ENCODE assay signal across 14 cellular contexts in genomic region chr21:41630249-41630648, GRCh38.
DNase-seq lines count a peak whose midpoint lies in the region; ATAC-seq and TF ChIP-seq lines count a peak whose summit lies in the region.
"Had no signal": no experiment of that assay in that cellular context is flagged by ENCODE, and none has a peak within 500 bp of the region (broad histone marks: within the 10 kb centered on the region; RNA-seq: fewer than 3 reads in every experiment).

No MANE protein-coding gene starts in this region.

- 94% methylated on average over 14 of the region's 14 CpGs for WGBS in right cardiac atrium
- 7% methylated on average over 14 of the region's 14 CpGs for WGBS in SK-N-SH (ENCODE audit: low lambda C conversion rate)

- H3K9me2 ChIP-seq in SK-N-SH: no peaks in the 10 kb centered on the region

- intact Hi-C loops in cardiac septum (cut with DNase I): no loop called here
- intact Hi-C loops in right cardiac atrium (cut with DNase I): loop anchor here in 1 of 4 donors (5.0 kb wide), 1 partner anchor 47 kb away; no protein-coding TSS in a partner anchor

- H3K4me1 ChIP-seq in right cardiac atrium (ENCODE audit: control insufficient read depth, insufficient read depth, low read length) (no peaks in the 10 kb centered on the region), SK-N-SH (ENCODE audit: control insufficient read depth in 1 of 2, insufficient read depth in 2 of 2, low read depth in 1 of 2, low read length in 1 of 2) (peaks cover 0 to 18% of the 10 kb centered on the region in 2 experiments; a peak in 1 of 4 replicates)
- H3K4me1 ChIP-seq: right atrium auricular region had no signal

- CTCF ChIA-PET in SK-N-SH (lab: Yijun Ruan, JAX): interaction anchor here (1.2 kb wide), 1 partner anchor 347 kb away, joined by 3 read pairs; no protein-coding TSS in a partner anchor

- no peaks in the 10 kb centered on the region for H4K20me1 ChIP-seq in SK-N-SH (ENCODE audit: insufficient read depth)

- 0 out of 2 replicates have a peak overlapping the region, but pooled peaks have one; percentile 29 for H2AFZ ChIP-seq in SK-N-SH (ENCODE audit: low read depth)

- H3K4me3 Mint-ChIP-seq in stimulated activated memory B cell treated with anti-CD40 and anti-IgM and Interleukin-4, amounts not matched to agents 10 μg/mL and 1 μg/mL and 100 μg/mL, for 72 hours: no peak overlapping the region
- H3K4me3 Mint-ChIP-seq: activated CD8-positive, alpha-beta T cell treated with anti-CD3 and anti-CD28 coated beads for 36 hours; B cell had no signal

- TF ChIP-seq CTCF in SK-N-SH (IDR thresholded peaks at IDR 0.05): no peak
- TF ChIP-seq CTCF in foreskin fibroblast (IDR thresholded peaks at IDR 0.05; ENCODE audit: low read depth, low read length): no peak

- peaks cover 50% of the 10 kb centered on the region for H3K27me3 Mint-ChIP-seq in stimulated activated memory B cell treated with anti-CD40 and anti-IgM and Interleukin-4, amounts not matched to agents 10 μg/mL and 1 μg/mL and 100 μg/mL, for 72 hours

- H3K9ac ChIP-seq in SK-N-SH: peak overlapping the region; percentile 43; the same call in 1 of the 2 replicates

- TF ChIP-seq EP300 in SK-N-SH (IDR thresholded peaks at IDR 0.05; ENCODE audit: borderline replicate concordance in 1 of 2, low read depth in 1 of 2, low read length in 1 of 2): peak; percentile 49 to 97; a peak in 2 of 4 replicates

- H3K9me3 ChIP-seq in right cardiac atrium (ENCODE audit: control insufficient read depth, low read length) (no peaks in the 10 kb centered on the region), SK-N-SH (no peaks in the 10 kb centered on the region)

- POLR2A ChIA-PET in SK-N-SH (lab: Yijun Ruan, JAX): no interaction called here

- no peak overlapping the region for H3K27ac Mint-ChIP-seq in stimulated activated memory B cell treated with anti-CD40 and anti-IgM and Interleukin-4, amounts not matched to agents 10 μg/mL and 1 μg/mL and 100 μg/mL, for 72 hours
- H3K27ac Mint-ChIP-seq: activated CD8-positive, alpha-beta T cell treated with anti-CD3 and anti-CD28 coated beads for 36 hours; B cell had no signal

- TF ChIP-seq RAD21 in SK-N-SH (IDR thresholded peaks at IDR 0.05; ENCODE audit: low read length): no peak

- H3K4me3 ChIP-seq in right cardiac atrium (ENCODE audit: low read length) (no peak overlapping the region), SK-N-SH (ENCODE audit: low read depth in 2 of 2, low read length in 1 of 2) (no peak overlapping the region), foreskin fibroblast (ENCODE audit: low read depth in 1 of 2, low read length in 2 of 2) (no peak overlapping the region)
- H3K4me3 ChIP-seq: right atrium auricular region had no signal

- no peaks in the 10 kb centered on the region for H3K27me3 ChIP-seq in right cardiac atrium (ENCODE audit: control insufficient read depth, insufficient read depth)
- H3K27me3 ChIP-seq in SK-N-SH (ENCODE audit: insufficient read depth): no peaks in the 10 kb centered on the region
- H3K27me3 ChIP-seq: right atrium auricular region had no signal

- ATAC-seq in right cardiac atrium: no peak
- ATAC-seq in stimulated activated memory B cell treated with anti-CD40 and anti-IgM and Interleukin-4, amounts not matched to agents 10 μg/mL and 1 μg/mL and 100 μg/mL, for 72 hours: no peak
- ATAC-seq: activated CD8-positive, alpha-beta T cell treated with anti-CD3 and anti-CD28 coated beads for 36 hours had no signal

- H3K4me2 ChIP-seq in SK-N-SH: no peak overlapping the region

- H3K36me3 ChIP-seq in SK-N-SH (replicated peaks in 1 of 2; ENCODE audit: control insufficient read depth in 1 of 2, insufficient read depth in 2 of 2, low read length in 1 of 2): no peaks in the 10 kb centered on the region
- H3K36me3 ChIP-seq: right atrium auricular region had no signal

- no peak overlapping the region for H3K27ac ChIP-seq in right cardiac atrium (ENCODE audit: low read length)
- peak overlapping the region in 1 of 2 experiments; percentile 95; a peak in 3 of 4 replicates for H3K27ac ChIP-seq in SK-N-SH (ENCODE audit: low read depth in 2 of 2, low read length in 1 of 2)
- H3K27ac ChIP-seq: right atrium auricular region had no signal

- no peaks in the 10 kb centered on the region for H3K36me3 Mint-ChIP-seq in stimulated activated memory B cell treated with anti-CD40 and anti-IgM and Interleukin-4, amounts not matched to agents 10 μg/mL and 1 μg/mL and 100 μg/mL, for 72 hours

- peaks cover 3% of the 10 kb centered on the region for H3K9me3 Mint-ChIP-seq in stimulated activated memory B cell treated with anti-CD40 and anti-IgM and Interleukin-4, amounts not matched to agents 10 μg/mL and 1 μg/mL and 100 μg/mL, for 72 hours
- H3K9me3 Mint-ChIP-seq: activated CD8-positive, alpha-beta T cell treated with anti-CD3 and anti-CD28 coated beads for 36 hours had no signal

- DNase-seq in cardiac septum (ENCODE audit: low spot score) (peak; percentile 51), right cardiac atrium (no peak), SK-N-SH (no peak), foreskin fibroblast (peak; percentile 67 to 69), ureter (ENCODE audit: low spot score) (peak; percentile 76), D341Med (ENCODE audit: low spot score) (no peak)
- DNase-seq in activated CD8-positive, alpha-beta memory T cell treated with anti-CD3 and anti-CD28 coated beads, Interleukin-2, amount 50 U/mL, for 4 hours: no peak
- DNase-seq: activated CD8-positive, alpha-beta T cell treated with anti-CD3 and anti-CD28 coated beads for 36 hours; amygdala; MM.1S; NCI-H524 had no signal

- no peaks in the 10 kb centered on the region for H3K79me2 ChIP-seq in SK-N-SH (ENCODE audit: insufficient read depth)

- H3K4me1 Mint-ChIP-seq in stimulated activated memory B cell treated with anti-CD40 and anti-IgM and Interleukin-4, amounts not matched to agents 10 μg/mL and 1 μg/mL and 100 μg/mL, for 72 hours: no peaks in the 10 kb centered on the region
- H3K4me1 Mint-ChIP-seq: B cell had no signal

- peaks cover 21% of the 10 kb centered on the region for H3F3A ChIP-seq in SK-N-SH (replicated peaks; ENCODE audit: insufficient read depth)

TF ChIP-seq in SK-N-SH, 30 proteins besides CTCF, POLR2A, EP300 and RAD21 (continues in another document):
- TF ChIP-seq CHD2 (IDR thresholded peaks at IDR 0.05; ENCODE audit: low read length, partially characterized antibody) (no peak), SMC3 (IDR thresholded peaks at IDR 0.05; ENCODE audit: low read depth, low read length) (no peak), PBX3 (IDR thresholded peaks at IDR 0.05) (peak; percentile 98), FOXJ3 (CRISPR knock-in tag; IDR thresholded peaks at IDR 0.05) (no peak), MEF2A (IDR thresholded peaks at IDR 0.05; ENCODE audit: borderline replicate concordance, low read depth) (no peak), REST (IDR thresholded peaks at IDR 0.05; ENCODE audit: low read depth, low read length) (no peak), SIN3A (IDR thresholded peaks at IDR 0.05; ENCODE audit: borderline replicate concordance, low read depth, low read length) (peak; percentile 45; the same call in 1 of the 2 replicates), FOXM1 (IDR thresholded peaks at IDR 0.05; ENCODE audit: low read depth) (no peak), RFX5 (IDR thresholded peaks at IDR 0.05; ENCODE audit: low read length) (no peak), TEAD4 (IDR thresholded peaks at IDR 0.05; ENCODE audit: borderline replicate concordance, insufficient read depth) (peak; percentile 79), RXRA (IDR thresholded peaks at IDR 0.05; ENCODE audit: borderline replicate concordance, low read depth) (peak; percentile 76; the same call in 1 of the 2 replicates), NFIC (IDR thresholded peaks at IDR 0.05; ENCODE audit: borderline replicate concordance) (peak; percentile 85), JUND (IDR thresholded peaks at IDR 0.05) (peak; percentile 97), EZH2phosphoT487 (IDR thresholded peaks at IDR 0.05; ENCODE audit: borderline replicate concordance, low read depth) (no peak), GATA2 (CRISPR knock-in tag; IDR thresholded peaks at IDR 0.05) (no peak), YY1 (IDR thresholded peaks at IDR 0.05; ENCODE audit: low read depth) (peak; percentile 47; the same call in 1 of the 2 replicates), RCOR1 (IDR thresholded peaks at IDR 0.05; ENCODE audit: low read length) (0 out of 2 replicates have a peak, but pooled peaks have one; percentile 9)

Comparison
In these comparisons a context has a peak if more than half of its experiments do, and no peak if none do; other contexts are left out.
1. DNase-seq: peak in cardiac septum (single experiment), foreskin fibroblast (2 of 2) and ureter (single experiment); none in right cardiac atrium (0 of 3), SK-N-SH (single experiment), activated CD8-positive, alpha-beta memory T cell treated with anti-CD3 and anti-CD28 coated beads, Interleukin-2, amount 50 U/mL, for 4 hours (single experiment) and D341Med (single experiment).